8 cellular contexts compared by ENCODE assay signal in the genomic region with DNA sequence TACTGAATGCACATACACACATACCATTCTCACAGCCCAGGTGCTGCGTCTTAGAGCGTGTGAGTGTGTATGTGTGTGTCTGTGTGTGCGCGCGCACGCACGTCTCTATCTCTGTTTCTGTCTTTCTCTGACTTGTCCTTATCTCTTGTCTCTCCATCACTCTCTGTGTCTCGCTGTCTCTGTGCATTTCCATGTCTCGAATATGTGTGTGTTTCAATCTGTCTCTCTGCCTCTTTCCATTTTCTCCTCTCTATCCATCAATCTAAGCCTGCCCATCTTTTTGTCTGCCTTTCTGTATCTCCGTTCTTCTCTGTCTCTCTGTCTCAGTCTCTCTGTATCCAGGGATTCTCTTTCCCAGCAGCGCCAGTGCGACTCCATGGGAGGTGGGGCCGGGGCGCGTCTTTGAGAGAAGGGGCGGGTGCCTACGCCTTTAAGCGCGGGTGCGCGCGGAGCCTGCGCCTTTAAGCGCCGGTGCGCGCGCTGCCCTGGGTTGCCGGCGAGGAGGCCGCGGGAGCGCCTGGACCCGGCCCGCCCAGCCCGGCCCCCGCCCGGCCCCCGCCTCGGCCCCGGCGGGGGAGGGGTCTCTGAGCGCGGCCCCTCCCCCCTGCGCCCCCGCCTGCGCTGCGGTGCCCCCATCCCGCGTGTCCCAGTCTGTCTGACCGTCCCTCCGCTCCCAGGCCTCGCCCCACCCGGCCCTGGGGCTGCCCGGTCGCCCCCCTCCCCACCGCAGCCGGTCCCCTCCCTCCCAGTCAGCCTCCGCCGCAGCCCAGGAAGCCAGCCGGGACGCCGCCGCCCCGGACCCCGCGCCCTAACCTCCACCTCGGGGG. TPM values are rescaled to one million over a fixed set of nuclear protein-coding genes. Genes with fewer than 3 reads are reported as not detected.
A peak's percentile ranks its signal among the peaks of the same experiment; 100 is the strongest.
DNase-seq lines count a peak whose midpoint lies in the region; ATAC-seq, FAIRE-seq and TF ChIP-seq lines count a peak whose summit lies in the region.

A gene with protein sequence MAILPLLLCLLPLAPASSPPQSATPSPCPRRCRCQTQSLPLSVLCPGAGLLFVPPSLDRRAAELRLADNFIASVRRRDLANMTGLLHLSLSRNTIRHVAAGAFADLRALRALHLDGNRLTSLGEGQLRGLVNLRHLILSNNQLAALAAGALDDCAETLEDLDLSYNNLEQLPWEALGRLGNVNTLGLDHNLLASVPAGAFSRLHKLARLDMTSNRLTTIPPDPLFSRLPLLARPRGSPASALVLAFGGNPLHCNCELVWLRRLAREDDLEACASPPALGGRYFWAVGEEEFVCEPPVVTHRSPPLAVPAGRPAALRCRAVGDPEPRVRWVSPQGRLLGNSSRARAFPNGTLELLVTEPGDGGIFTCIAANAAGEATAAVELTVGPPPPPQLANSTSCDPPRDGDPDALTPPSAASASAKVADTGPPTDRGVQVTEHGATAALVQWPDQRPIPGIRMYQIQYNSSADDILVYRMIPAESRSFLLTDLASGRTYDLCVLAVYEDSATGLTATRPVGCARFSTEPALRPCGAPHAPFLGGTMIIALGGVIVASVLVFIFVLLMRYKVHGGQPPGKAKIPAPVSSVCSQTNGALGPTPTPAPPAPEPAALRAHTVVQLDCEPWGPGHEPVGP (plus strand): TSS at position 464 of the 827 bp plus-strand sequence. CDS start 3,052 bp downstream, outside the sequence.

- H3K9me3 ChIP-seq in BLaER1: no peaks in the 10 kb centered on the region
- no peaks in the 10 kb centered on the region for H3K9me3 ChIP-seq in HUES64 (ENCODE audit: insufficient read depth, low read depth, low read length)

- peaks cover 25% of the 10 kb centered on the region; the same call in 1 of the 2 replicates for H3K27me3 ChIP-seq in BLaER1
- H3K27me3 ChIP-seq in HUES64 (ENCODE audit: insufficient read depth, low read length): no peaks in the 10 kb centered on the region
- no peaks in the 10 kb centered on the region for H3K27me3 ChIP-seq in foreskin keratinocyte

- peaks cover 20 to 30% of the 10 kb centered on the region in 2 donors for H3K4me1 Mint-ChIP-seq in natural killer cell treated with Interleukin-12 subunit alpha and Interleukin-12 subunit beta and Interleukin-15 and Interleukin-18, amount 100 ng/mL, for 72 hours (ENCODE audit: low read depth in 2 of 2)

- H3K27ac ChIP-seq in BLaER1 (peak within 1 kb of the TSS; percentile 41; the same call in 1 of the 2 replicates), HUES64 (ENCODE audit: low read depth, low read length) (no peak within 1 kb of the TSS), foreskin keratinocyte (peak within 1 kb of the TSS; percentile 31)

- no peak for TF ChIP-seq CTCF in foreskin keratinocyte (conservative IDR thresholded peaks at IDR 0.05)

- peak within 1 kb of the TSS; percentile 97 for H3K4me3 Mint-ChIP-seq in natural killer cell treated with Interleukin-12 subunit alpha and Interleukin-12 subunit beta and Interleukin-15 and Interleukin-18, amount 100 ng/mL, for 72 hours

- 0 out of 2 replicates have a peak, but pooled peaks cover 9% of the 10 kb centered on the region for H3K36me3 ChIP-seq in BLaER1
- peaks cover 9% of the 10 kb centered on the region; the same call in 1 of the 2 replicates for H3K36me3 ChIP-seq in HUES64 (ENCODE audit: insufficient read depth, low read length)

- peaks cover 37% of the 10 kb centered on the region for H4K20me1 ChIP-seq in BLaER1

- no peaks in the 10 kb centered on the region for H3K9me3 Mint-ChIP-seq in natural killer cell treated with Interleukin-12 subunit alpha and Interleukin-12 subunit beta and Interleukin-15 and Interleukin-18, amount 100 ng/mL, for 72 hours

- H3K9ac ChIP-seq in BLaER1 (peak within 1 kb of the TSS; percentile 68), HUES64 (ENCODE audit: low read depth, low read length) (peak within 1 kb of the TSS; percentile 70)

- DNase-seq in OCI-M2 (lab: John Stamatoyannopoulos, UW; ENCODE audit: unreplicated experiment) (peak; percentile 81), foreskin keratinocyte (peak; percentile 47 to 61), stromal cell of bone marrow (ENCODE audit: low read depth) (peak; percentile 38), GM12892 (ENCODE audit: insufficient read length) (no peak)
- peak; percentile 86 for DNase-seq in activated effector memory CD4-positive, alpha-beta T cell treated with anti-CD3 and anti-CD28 coated beads, Interleukin-2, amount 50 U/mL, for 16 hours
- DNase-seq in natural killer cell treated with Interleukin-12 subunit alpha and Interleukin-12 subunit beta and Interleukin-15 and Interleukin-18, amount 100 ng/mL, for 72 hours (ENCODE audit: low spot score): no peak

- 9% methylated on average over 64 of the region's 68 CpGs for WGBS in HUES64

- ATAC-seq in foreskin keratinocyte: peak; percentile 9
- peak in 1 of 2 donors; percentile 22 for ATAC-seq in natural killer cell treated with Interleukin-12 subunit alpha and Interleukin-12 subunit beta and Interleukin-15 and Interleukin-18, amount 100 ng/mL, for 72 hours

- FAIRE-seq in GM12892 (lab: Jason Lieb, UNC): no peak

- TF ChIP-seq POLR2A in GM12892 (IDR thresholded peaks at IDR 0.05; ENCODE audit: low read depth, low read length): no peak

- peak within 1 kb of the TSS in 1 of 2 donors; percentile 32 for H3K27ac Mint-ChIP-seq in natural killer cell treated with Interleukin-12 subunit alpha and Interleukin-12 subunit beta and Interleukin-15 and Interleukin-18, amount 100 ng/mL, for 72 hours

- peak within 1 kb of the TSS; percentile 67 for H3K4me3 ChIP-seq in BLaER1
- H3K4me3 ChIP-seq in HUES64 (ENCODE audit: low read length): peak within 1 kb of the TSS; percentile 83

- H3K27me3 Mint-ChIP-seq in natural killer cell treated with Interleukin-12 subunit alpha and Interleukin-12 subunit beta and Interleukin-15 and Interleukin-18, amount 100 ng/mL, for 72 hours: peaks cover 6 to 13% of the 10 kb centered on the region in 2 donors

- H3K4me1 ChIP-seq in BLaER1 (peaks cover 27% of the 10 kb centered on the region), HUES64 (ENCODE audit: insufficient read depth, low read length) (peaks cover 9% of the 10 kb centered on the region), foreskin keratinocyte (no peaks in the 10 kb centered on the region)

- no peaks in the 10 kb centered on the region for H3K36me3 Mint-ChIP-seq in natural killer cell treated with Interleukin-12 subunit alpha and Interleukin-12 subunit beta and Interleukin-15 and Interleukin-18, amount 100 ng/mL, for 72 hours

- peak within 1 kb of the TSS; percentile 84 for H3K4me2 ChIP-seq in BLaER1

RNA-seq across cellular contexts. Expression of the gene that starts here (rescaled TPM):
- polyA plus RNA-seq in HUES64 (2013, experiment 1 of 2): 18.7 TPM
- 23.6 TPM for polyA plus RNA-seq in HUES64 (2013, experiment 2 of 2)
- total RNA-seq in foreskin keratinocyte: 9.9 and 10.8 TPM in 2 replicates
- polyA plus RNA-seq in foreskin keratinocyte: 12.3 and 12.5 TPM in 2 replicates
- 10 to 100 TPM in 1 of 2 donors, 1 to 10 TPM in 1; 4.6 to 10.6 TPM for total RNA-seq in natural killer cell treated with Interleukin-12 subunit alpha and Interleukin-12 subunit beta and Interleukin-15 and Interleukin-18, amount 100 ng/mL, for 72 hours
- polyA plus RNA-seq in GM12892 (2012; ENCODE audit: missing spikeins): 1.8 TPM

Comparison
In these comparisons a context has a peak if more than half of its experiments do, and no peak if none do; other contexts are left out.
1. DNase-seq: peak in OCI-M2 (single experiment), activated effector memory CD4-positive, alpha-beta T cell treated with anti-CD3 and anti-CD28 coated beads, Interleukin-2, amount 50 U/mL, for 16 hours (single experiment), foreskin keratinocyte (2 of 2) and stromal cell of bone marrow (single experiment); none in natural killer cell treated with Interleukin-12 subunit alpha and Interleukin-12 subunit beta and Interleukin-15 and Interleukin-18, amount 100 ng/mL, for 72 hours (single experiment) and GM12892 (single experiment).